In genomic region chr16:72961115-72961832, GRCh38 we compare ENCODE assay signal across 9 cellular contexts.
DNase-seq lines count a peak whose midpoint lies in the region; ATAC-seq and TF ChIP-seq lines count a peak whose summit lies in the region.
"Had no signal": no experiment of that assay in that cellular context is flagged by ENCODE, and none has a peak within 500 bp of the region (broad histone marks: within the 10 kb centered on the region; RNA-seq: fewer than 3 reads in every experiment).

No MANE protein-coding gene starts in this region.

- TF ChIP-seq EP300 in transverse colon (IDR thresholded peaks at IDR 0.05; ENCODE audit: low read depth): no peak

- in situ Hi-C loops in transverse colon (cut with MboI; ENCODE audit: low pct_ligation_motif_present in 1 of 4, low pct_unique_long_range_greater_than_20kb in 1 of 4, low sequenced_read_pairs in 3 of 4): no loop called here

- H3K4me3 ChIP-seq in OCI-LY7 (ENCODE audit: low read depth, low read length, poor library complexity, severe bottlenecking): no peak overlapping the region
- H3K4me3 ChIP-seq in transverse colon: no peak overlapping the region

- H3K27ac Mint-ChIP-seq in activated CD4-positive, alpha-beta T cell treated with anti-CD3 and anti-CD28 coated beads, Interleukin-2, amount 10 ng/mL, durations not matched to agents 7 days and 5 days: no peak overlapping the region

- no peaks in the 10 kb centered on the region for H3K4me1 ChIP-seq in OCI-LY7 (ENCODE audit: insufficient read depth, low read length, poor library complexity, severe bottlenecking)
- H3K4me1 ChIP-seq in foreskin keratinocyte: no peaks in the 10 kb centered on the region
- peaks cover 0 to 7% (median 5%) of the 10 kb centered on the region in 4 donors for H3K4me1 ChIP-seq in transverse colon

- no peaks in the 10 kb centered on the region for H3K9me2 ChIP-seq in OCI-LY7 (ENCODE audit: insufficient read depth, low read length)

- H2AFZ ChIP-seq in OCI-LY7 (ENCODE audit: low read length): no peak overlapping the region

- H3K4me2 ChIP-seq in OCI-LY7 (ENCODE audit: low read length): no peak overlapping the region

- no peaks in the 10 kb centered on the region for H3K27me3 ChIP-seq in foreskin keratinocyte
- no peaks in the 10 kb centered on the region for H3K27me3 ChIP-seq in transverse colon

- no TSS peak for BruUV-seq in OCI-LY7 (replicated peaks; lab: Mats Ljungman, UMichigan)

- no peaks in the 10 kb centered on the region for H3K79me2 ChIP-seq in OCI-LY7 (ENCODE audit: insufficient read depth, low read depth, low read length)

- 70 to 88% methylated on average over 5 to 20 of the region's 20 CpGs for WGBS in transverse colon (ENCODE audit: low coverage in 1 of 2), 2 donors

- intact Hi-C loops in OCI-LY7 (cut with micrococcal nuclease; ENCODE audit: unreplicated experiment) (no loop called here), transverse colon (cut with DNase I; ENCODE audit: low total_unique reads) (no loop called here)

- CTCF ChIA-PET in activated CD4-positive, alpha-beta T cell treated with anti-CD3 and anti-CD28 coated beads, Interleukin-2, amount 10 ng/mL, durations not matched to agents 7 days and 5 days (lab: Charles Lee): interaction anchor here (0.6 kb wide), 1 partner anchor 1700 kb away, joined by 3 read pairs; no protein-coding TSS in a partner anchor
- CTCF ChIA-PET in OCI-LY7 (lab: Charles Lee; ENCODE audit: unreplicated experiment): no interaction called here

- H3K27ac ChIP-seq in OCI-LY7 (ENCODE audit: low read depth, low read length, poor library complexity, severe bottlenecking) (no peak overlapping the region), foreskin keratinocyte (no peak overlapping the region), transverse colon (no peak overlapping the region)

- H3K9me3 Mint-ChIP-seq in activated CD4-positive, alpha-beta T cell treated with anti-CD3 and anti-CD28 coated beads, Interleukin-2, amount 10 ng/mL, durations not matched to agents 7 days and 5 days: peaks cover 4% of the 10 kb centered on the region

- H3K36me3 ChIP-seq in OCI-LY7 (ENCODE audit: insufficient read depth, low read length) (no peaks in the 10 kb centered on the region), transverse colon (peaks cover 0 to 7% (median 0%) of the 10 kb centered on the region in 4 donors)

- no peak overlapping the region for H3K4me3 Mint-ChIP-seq in activated CD4-positive, alpha-beta T cell treated with anti-CD3 and anti-CD28 coated beads, Interleukin-2, amount 10 ng/mL, durations not matched to agents 7 days and 5 days

- no peaks in the 10 kb centered on the region for H3K4me1 Mint-ChIP-seq in activated CD4-positive, alpha-beta T cell treated with anti-CD3 and anti-CD28 coated beads, Interleukin-2, amount 10 ng/mL, durations not matched to agents 7 days and 5 days

- H3K27me3 Mint-ChIP-seq in activated CD4-positive, alpha-beta T cell treated with anti-CD3 and anti-CD28 coated beads, Interleukin-2, amount 10 ng/mL, durations not matched to agents 7 days and 5 days: no peaks in the 10 kb centered on the region

- peak; percentile 7 for DNase-seq in activated CD4-positive, alpha-beta T cell treated with anti-CD3 and anti-CD28 coated beads, Interleukin-2, amount 10 ng/mL, durations not matched to agents 7 days and 5 days
- DNase-seq in activated CD4-positive, alpha-beta T cell treated with anti-CD3 and anti-CD28 coated beads, Interleukin-2, amount 50 U/mL, for 4 hours: no peak
- no peak for DNase-seq in OCI-LY7 (ENCODE audit: low spot score)
- peak in 1 of 2 donors; percentile 42 for DNase-seq in foreskin keratinocyte
- DNase-seq in transverse colon: no peak
- DNase-seq in activated CD4-positive, alpha-beta T cell treated with anti-CD3 and anti-CD28 coated beads for 1 hour: no peak
- no peak for DNase-seq in occipital lobe (lab: John Stamatoyannopoulos, UW)
- no peak for DNase-seq in OCI-M2 (lab: John Stamatoyannopoulos, UW; ENCODE audit: unreplicated experiment)
- DNase-seq: ACHN had no signal

- TF ChIP-seq POLR2A in transverse colon (IDR thresholded peaks at IDR 0.05): no peak

- peak; percentile 68 for ATAC-seq in foreskin keratinocyte

- H3K9me3 ChIP-seq in OCI-LY7 (ENCODE audit: low read length) (no peaks in the 10 kb centered on the region), transverse colon (no peaks in the 10 kb centered on the region)

- TF ChIP-seq CTCF in OCI-LY7 (conservative IDR thresholded peaks at IDR 0.05; ENCODE audit: low read length) (peak; percentile 37; the same call in 1 of the 2 replicates), foreskin keratinocyte (conservative IDR thresholded peaks at IDR 0.05) (peak; percentile 70), transverse colon (IDR thresholded peaks at IDR 0.05) (peak in 3 of 5 experiments; percentile 14 to 20 (median 18))

- H4K20me1 ChIP-seq in OCI-LY7 (ENCODE audit: insufficient read depth, low read length): no peaks in the 10 kb centered on the region

- POLR2A ChIA-PET in activated CD4-positive, alpha-beta T cell treated with anti-CD3 and anti-CD28 coated beads, Interleukin-2, amount 10 ng/mL, durations not matched to agents 7 days and 5 days (lab: Charles Lee): no interaction called here
- POLR2A ChIA-PET in OCI-LY7 (lab: Charles Lee): no interaction called here

- H3K36me3 Mint-ChIP-seq in activated CD4-positive, alpha-beta T cell treated with anti-CD3 and anti-CD28 coated beads, Interleukin-2, amount 10 ng/mL, durations not matched to agents 7 days and 5 days (ENCODE audit: low read depth): no peaks in the 10 kb centered on the region

Comparison
In these comparisons a context has a peak if more than half of its experiments do, and no peak if none do; other contexts are left out.
1. CTCF ChIP-seq: peak in every context shown above with its lines; median percentile 70 in foreskin keratinocyte; 37 in OCI-LY7; 18 in transverse colon.